ENCODE assay signal across 9 cellular contexts in the genomic region with DNA sequence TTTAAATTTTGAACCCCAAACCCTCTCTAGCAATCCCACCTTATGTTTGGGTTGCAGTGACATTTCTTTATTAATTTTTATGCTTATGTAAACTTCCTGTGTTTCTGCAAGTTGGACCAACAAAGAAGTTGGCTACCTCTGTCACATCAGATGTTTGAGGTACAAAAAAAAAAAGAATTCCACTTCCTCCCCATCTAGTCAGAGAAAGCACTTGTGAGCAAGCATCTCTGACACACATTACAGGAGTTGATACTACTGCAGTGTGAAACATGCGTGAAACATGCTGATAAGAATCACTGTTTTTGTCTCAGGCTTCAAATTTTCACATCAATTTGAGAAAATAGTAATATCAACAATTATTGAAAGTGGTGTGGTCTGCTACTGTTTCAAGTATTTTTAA. TPM values are rescaled to one million over a fixed set of nuclear protein-coding genes. Genes with fewer than 3 reads are reported as not detected.
DNase-seq lines count a peak whose midpoint lies in the region; ATAC-seq and FAIRE-seq lines count a peak whose summit lies in the region.
"Had no signal": no experiment of that assay in that cellular context is flagged by ENCODE, and none has a peak within 500 bp of the region (broad histone marks: within the 10 kb centered on the region; RNA-seq: fewer than 3 reads in every experiment).

No MANE protein-coding gene starts in this region.

- POLR2A ChIA-PET in activated CD4-positive, alpha-beta memory T cell treated with anti-CD3 and anti-CD28 coated beads, Interleukin-2, amount 10 ng/mL, durations not matched to agents 7 days and 5 days (lab: Charles Lee) = interaction anchor here (0.9 to 3.1 kb wide), 13 partner anchors 23 to 112 kb away, joined by 3 to 32 read pairs (median 8); partner anchors contain the start of genes ATXN7, PSMD6 and THOC7

- H3K27ac Mint-ChIP-seq in activated CD4-positive, alpha-beta memory T cell treated with anti-CD3 and anti-CD28 coated beads, Interleukin-2, amount 10 ng/mL, durations not matched to agents 7 days and 5 days = peak overlapping the region; percentile 96

- peaks cover 46% of the 10 kb centered on the region for H3K4me1 Mint-ChIP-seq in activated CD4-positive, alpha-beta memory T cell treated with anti-CD3 and anti-CD28 coated beads, Interleukin-2, amount 10 ng/mL, durations not matched to agents 7 days and 5 days

- no peaks in the 10 kb centered on the region for H3K27me3 Mint-ChIP-seq in activated CD4-positive, alpha-beta memory T cell treated with anti-CD3 and anti-CD28 coated beads, Interleukin-2, amount 10 ng/mL, durations not matched to agents 7 days and 5 days

- DNase-seq in stimulated activated CD4-positive, alpha-beta T cell treated with anti-CD3 and anti-CD28 coated beads, Interleukin-4, amount 100 ng/mL, for 24 hours = peak; percentile 12
- no peak for DNase-seq in stimulated activated CD4-positive, alpha-beta T cell treated with anti-CD3 and anti-CD28 coated beads, Interleukin-1b, Interleukin-23, amount 100 ng/mL, for 48 hours
- DNase-seq in activated CD4-positive, alpha-beta memory T cell treated with anti-CD3 and anti-CD28 coated beads, Interleukin-2, amount 10 ng/mL, durations not matched to agents 7 days and 5 days = no peak
- DNase-seq in iris pigment epithelial cell (ENCODE audit: low read depth) (peak; percentile 15), urothelium cell line (ENCODE audit: low spot score) (peak; percentile 5), kidney glomerular epithelial cell (lab: John Stamatoyannopoulos, UW) (no peak)

- ATAC-seq in GM18511 (IDR thresholded peaks at IDR 0.05; ENCODE audit: unreplicated experiment) (no peak), GM19467 (IDR thresholded peaks at IDR 0.05; ENCODE audit: unreplicated experiment) (no peak)

- FAIRE-seq in urothelium cell line (lab: Jason Lieb, UNC) = no peak

- CTCF ChIA-PET in activated CD4-positive, alpha-beta memory T cell treated with anti-CD3 and anti-CD28 coated beads, Interleukin-2, amount 10 ng/mL, durations not matched to agents 7 days and 5 days (lab: Charles Lee) = interaction anchor here (0.7 to 1.0 kb wide), 3 partner anchors 51 to 68 kb away, joined by 3 to 6 read pairs (median 3); no protein-coding TSS in a partner anchor

- H3K4me3 Mint-ChIP-seq in activated CD4-positive, alpha-beta memory T cell treated with anti-CD3 and anti-CD28 coated beads, Interleukin-2, amount 10 ng/mL, durations not matched to agents 7 days and 5 days = peak overlapping the region; percentile 85

- H3K9me3 Mint-ChIP-seq in activated CD4-positive, alpha-beta memory T cell treated with anti-CD3 and anti-CD28 coated beads, Interleukin-2, amount 10 ng/mL, durations not matched to agents 7 days and 5 days = no peaks in the 10 kb centered on the region

- H3K36me3 Mint-ChIP-seq in activated CD4-positive, alpha-beta memory T cell treated with anti-CD3 and anti-CD28 coated beads, Interleukin-2, amount 10 ng/mL, durations not matched to agents 7 days and 5 days (ENCODE audit: low read depth) = peaks cover 34% of the 10 kb centered on the region

RNA-seq across cellular contexts. Expression of gene SCAANT1, which starts 1.3 kb away (rescaled TPM):
- total RNA-seq in activated CD4-positive, alpha-beta memory T cell treated with anti-CD3 and anti-CD28 coated beads, Interleukin-2, amount 10 ng/mL, durations not matched to agents 7 days and 5 days = not detected
- total RNA-seq: sciatic nerve had no signal

RNA-seq across cellular contexts. Expression of gene ATXN7, which starts 47.2 kb away (rescaled TPM):
- 10 to 100 TPM; 59.5 to 61.2 TPM for total RNA-seq in activated CD4-positive, alpha-beta memory T cell treated with anti-CD3 and anti-CD28 coated beads, Interleukin-2, amount 10 ng/mL, durations not matched to agents 7 days and 5 days

RNA-seq across cellular contexts. Expression of gene THOC7, which starts 47.3 kb away (rescaled TPM):
- 10 to 100 TPM; 78.4 to 79.2 TPM for total RNA-seq in activated CD4-positive, alpha-beta memory T cell treated with anti-CD3 and anti-CD28 coated beads, Interleukin-2, amount 10 ng/mL, durations not matched to agents 7 days and 5 days

Comparison
In these comparisons a context has a peak if more than half of its experiments do, and no peak if none do; other contexts are left out.
1. DNase-seq: peak in stimulated activated CD4-positive, alpha-beta T cell treated with anti-CD3 and anti-CD28 coated beads, Interleukin-4, amount 100 ng/mL, for 24 hours (single experiment), iris pigment epithelial cell (single experiment) and urothelium cell line (single experiment); none in stimulated activated CD4-positive, alpha-beta T cell treated with anti-CD3 and anti-CD28 coated beads, Interleukin-1b, Interleukin-23, amount 100 ng/mL, for 48 hours (single experiment), activated CD4-positive, alpha-beta memory T cell treated with anti-CD3 and anti-CD28 coated beads, Interleukin-2, amount 10 ng/mL, durations not matched to agents 7 days and 5 days (single experiment) and kidney glomerular epithelial cell (single experiment).